Comparison of ENCODE assay signal across 17 cellular contexts in genomic region chr10:44704616-44705015, GRCh38.
DNase-seq lines count a peak whose midpoint lies in the region; ATAC-seq and TF ChIP-seq lines count a peak whose summit lies in the region.
"Had no signal": no experiment of that assay in that cellular context is flagged by ENCODE, and none has a peak within 500 bp of the region (broad histone marks: within the 10 kb centered on the region; RNA-seq: fewer than 3 reads in every experiment).

No MANE protein-coding gene starts in this region.

- H3K79me2 ChIP-seq in trophoblast cell (ENCODE audit: control insufficient read depth, insufficient read depth, low read length, poor library complexity), result no peaks in the 10 kb centered on the region

- H3K4me1 Mint-ChIP-seq in stimulated activated memory B cell treated with anti-CD40 and anti-IgM and Interleukin-4, amounts not matched to agents 10 μg/mL and 1 μg/mL and 100 μg/mL, for 72 hours, result no peaks in the 10 kb centered on the region
- H3K4me1 Mint-ChIP-seq: CD4-positive, alpha-beta memory T cell had no signal

- H3K27ac ChIP-seq in RWPE2 (ENCODE audit: poor library complexity, severe bottlenecking), result peak overlapping the region; percentile 87
- no peak overlapping the region for H3K27ac ChIP-seq in trophoblast cell (ENCODE audit: low read depth, low read length)

- H3K27me3 ChIP-seq in RWPE2 (ENCODE audit: insufficient read depth, poor library complexity, severe bottlenecking) (no peaks in the 10 kb centered on the region), trophoblast cell (ENCODE audit: insufficient read depth, low read length) (no peaks in the 10 kb centered on the region)

- H4K12ac ChIP-seq in trophoblast cell (ENCODE audit: low read depth, low read length), result no peak overlapping the region

- H3K36me3 ChIP-seq in RWPE2 (ENCODE audit: low read depth) (no peaks in the 10 kb centered on the region), trophoblast cell (ENCODE audit: control insufficient read depth in 1 of 2, insufficient read depth in 2 of 2, low read length in 2 of 2) (no peaks in the 10 kb centered on the region)

- no peak overlapping the region for H4K91ac ChIP-seq in trophoblast cell (ENCODE audit: low read depth, low read length)

- no peak overlapping the region for H2AFZ ChIP-seq in trophoblast cell (ENCODE audit: insufficient read depth, low read length, poor library complexity)

- TF ChIP-seq CTCF in RWPE2 (IDR thresholded peaks at IDR 0.05; ENCODE audit: poor library complexity, severe bottlenecking), result no peak

- H3K79me1 ChIP-seq in trophoblast cell (ENCODE audit: low read length), result peaks cover 10% of the 10 kb centered on the region

- H3K14ac ChIP-seq in trophoblast cell (ENCODE audit: low read length), result no peak overlapping the region

- no peak overlapping the region for H3K9ac ChIP-seq in trophoblast cell (ENCODE audit: low read length)

- no peak overlapping the region for H3K27ac Mint-ChIP-seq in stimulated activated memory B cell treated with anti-CD40 and anti-IgM and Interleukin-4, amounts not matched to agents 10 μg/mL and 1 μg/mL and 100 μg/mL, for 72 hours
- H3K27ac Mint-ChIP-seq: CD4-positive, alpha-beta memory T cell had no signal

- no peak overlapping the region for H2BK120ac ChIP-seq in trophoblast cell (ENCODE audit: insufficient read depth, low read length, poor library complexity)

- H3K9me3 ChIP-seq in RWPE2 (ENCODE audit: severe bottlenecking), result peaks cover 9% of the 10 kb centered on the region
- no peaks in the 10 kb centered on the region for H3K9me3 ChIP-seq in trophoblast cell (ENCODE audit: insufficient read depth, low read depth, low read length)

- WGBS in trophoblast cell (ENCODE audit: extremely low coverage, insufficient coverage, insufficient read length), result no CpG with 5 or more reads among the region's 1 CpG

- H3K18ac ChIP-seq in trophoblast cell (ENCODE audit: low read length), result no peak overlapping the region

- peaks cover 27% of the 10 kb centered on the region for H3K4me1 ChIP-seq in RWPE2 (ENCODE audit: insufficient read depth, poor library complexity, severe bottlenecking)
- peaks cover 6 to 11% of the 10 kb centered on the region in 2 experiments for H3K4me1 ChIP-seq in trophoblast cell (ENCODE audit: control insufficient read depth in 1 of 2, insufficient read depth in 2 of 2, low read length in 2 of 2)

- H3K9me3 Mint-ChIP-seq in stimulated activated memory B cell treated with anti-CD40 and anti-IgM and Interleukin-4, amounts not matched to agents 10 μg/mL and 1 μg/mL and 100 μg/mL, for 72 hours, result peaks cover 17% of the 10 kb centered on the region

- H3K4me3 ChIP-seq in RWPE2 (ENCODE audit: severe bottlenecking) (no peak overlapping the region), trophoblast cell (ENCODE audit: low read depth, low read length) (no peak overlapping the region)

- H2BK5ac ChIP-seq in trophoblast cell (ENCODE audit: low read depth, low read length, poor library complexity), result no peak overlapping the region

- H2AK5ac ChIP-seq in trophoblast cell (ENCODE audit: low read length), result no peak overlapping the region

- H3K27me3 Mint-ChIP-seq in stimulated activated memory B cell treated with anti-CD40 and anti-IgM and Interleukin-4, amounts not matched to agents 10 μg/mL and 1 μg/mL and 100 μg/mL, for 72 hours, result no peaks in the 10 kb centered on the region

- no peak for DNase-seq in RWPE2 (ENCODE audit: low spot score)
- DNase-seq in fibroblast of gingiva (ENCODE audit: low read depth), result peak; percentile 89
- peak; percentile 32 for DNase-seq in myocyte (ENCODE audit: low read depth)
- DNase-seq in trophoblast cell, result no peak
- no peak for DNase-seq in NCI-H510A (lab: John Stamatoyannopoulos, UW)
- DNase-seq: C1 segment of cervical spinal cord; Calu3; CD4-positive, alpha-beta memory T cell; COR-L47; DMS53; DMS79 treated with DMSO at 0.1 percent for 48 hours; GF-D8; H7; HCEC 1CT had no signal

- no peak overlapping the region for H3K23ac ChIP-seq in trophoblast cell (ENCODE audit: low read length)

- H2BK12ac ChIP-seq in trophoblast cell (ENCODE audit: low read length), result peak overlapping the region; percentile 52

- no peak overlapping the region for H3K4ac ChIP-seq in trophoblast cell (ENCODE audit: low read depth, low read length)

- no peaks in the 10 kb centered on the region for H3K36me3 Mint-ChIP-seq in stimulated activated memory B cell treated with anti-CD40 and anti-IgM and Interleukin-4, amounts not matched to agents 10 μg/mL and 1 μg/mL and 100 μg/mL, for 72 hours
- H3K36me3 Mint-ChIP-seq: CD4-positive, alpha-beta memory T cell had no signal

- no peak overlapping the region for H3K4me2 ChIP-seq in trophoblast cell (ENCODE audit: low read length)

- H3K4me3 Mint-ChIP-seq in stimulated activated memory B cell treated with anti-CD40 and anti-IgM and Interleukin-4, amounts not matched to agents 10 μg/mL and 1 μg/mL and 100 μg/mL, for 72 hours, result no peak overlapping the region
- H3K4me3 Mint-ChIP-seq: CD4-positive, alpha-beta memory T cell had no signal

- no peak overlapping the region for H4K8ac ChIP-seq in trophoblast cell (ENCODE audit: low read depth, low read length)

- ATAC-seq in RWPE2 (ENCODE audit: low read depth) (no peak), HG02884 (IDR thresholded peaks at IDR 0.05; ENCODE audit: unreplicated experiment) (no peak), GM21447 (IDR thresholded peaks at IDR 0.05; ENCODE audit: unreplicated experiment) (no peak)
- no peak for ATAC-seq in stimulated activated memory B cell treated with anti-CD40 and anti-IgM and Interleukin-4, amounts not matched to agents 10 μg/mL and 1 μg/mL and 100 μg/mL, for 72 hours

Comparison
In these comparisons a context has a peak if more than half of its experiments do, and no peak if none do; other contexts are left out.
1. DNase-seq: peak in fibroblast of gingiva (single experiment) and myocyte (single experiment); none in RWPE2 (single experiment), trophoblast cell (0 of 2) and NCI-H510A (single experiment).